ENCODE assay signal across 9 cellular contexts in the genomic region with DNA sequence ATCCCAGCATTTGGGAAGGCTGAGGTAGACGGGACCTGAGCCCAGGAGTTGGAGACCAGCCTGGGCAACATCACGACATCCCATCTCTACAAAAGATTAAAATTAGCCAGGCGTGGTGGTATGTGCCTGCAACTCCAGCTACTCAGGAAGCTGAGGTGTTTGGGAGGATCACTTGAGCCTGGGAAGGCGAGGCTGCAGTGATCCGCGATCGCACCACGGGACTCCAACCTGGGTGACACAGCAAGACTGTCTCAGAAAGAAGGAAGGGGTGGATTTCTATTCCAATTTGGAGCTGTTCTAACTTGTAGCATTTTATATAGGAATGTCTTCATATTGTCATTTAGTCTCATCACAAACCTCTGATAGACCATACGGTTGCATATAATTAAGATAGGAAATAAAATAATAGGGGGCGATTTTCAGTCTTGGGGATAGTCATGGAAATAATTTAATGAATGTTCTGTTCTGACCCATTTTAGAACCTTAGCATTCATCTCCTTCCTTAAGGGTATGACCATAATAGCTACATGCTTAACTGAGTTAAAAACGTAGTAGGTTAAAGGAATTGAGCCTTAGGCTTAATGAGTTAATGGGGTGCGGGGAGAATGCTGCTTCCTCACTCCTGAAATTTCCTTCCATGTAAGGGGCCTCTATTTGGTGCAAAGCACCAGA.
DNase-seq lines count a peak whose midpoint lies in the region; ATAC-seq, FAIRE-seq and TF ChIP-seq lines count a peak whose summit lies in the region.
"Had no signal": no experiment of that assay in that cellular context is flagged by ENCODE, and none has a peak within 500 bp of the region (broad histone marks: within the 10 kb centered on the region; RNA-seq: fewer than 3 reads in every experiment).

No MANE protein-coding gene starts in this region.

- H3K4me1 Mint-ChIP-seq in Caco-2 (ENCODE audit: low read depth, unreplicated experiment) (peaks cover 25% of the 10 kb centered on the region), natural killer cell (peaks cover 5% of the 10 kb centered on the region in 2 donors)

- no peaks in the 10 kb centered on the region for H3K27me3 Mint-ChIP-seq in Caco-2 (ENCODE audit: insufficient read depth, unreplicated experiment)
- H3K27me3 Mint-ChIP-seq in natural killer cell (ENCODE audit: low read depth in 2 of 2): peaks cover 7 to 9% of the 10 kb centered on the region in 2 donors

- intact Hi-C loops in Caco-2 (cut with micrococcal nuclease; ENCODE audit: unreplicated experiment) (loop anchor here (5.0 kb wide), 1 partner anchor 106 kb away; no protein-coding TSS in a partner anchor), prostate gland (cut with DNase I) (no loop called here), natural killer cell (cut with micrococcal nuclease) (no loop called here), pancreas (cut with DNase I) (no loop called here)

- no peak for ATAC-seq in HG03159 (IDR thresholded peaks at IDR 0.05; ENCODE audit: unreplicated experiment)
- no peak for ATAC-seq in natural killer cell
- ATAC-seq in pancreas: no peak

- 0 out of 2 replicates have a peak, but pooled peaks cover 3% of the 10 kb centered on the region for H3K9me3 ChIP-seq in Caco-2
- H3K9me3 ChIP-seq in prostate gland: no peaks in the 10 kb centered on the region
- H3K9me3 ChIP-seq in WERI-Rb-1 (ENCODE audit: severe bottlenecking): no peaks in the 10 kb centered on the region
- H3K9me3 ChIP-seq in pancreas: no peaks in the 10 kb centered on the region

- no peaks in the 10 kb centered on the region for H3K27me3 ChIP-seq in Caco-2 (replicated peaks; ENCODE audit: control insufficient read depth, insufficient read depth, low read length)
- no peaks in the 10 kb centered on the region for H3K27me3 ChIP-seq in prostate gland (replicated peaks; ENCODE audit: insufficient read depth)
- H3K27me3 ChIP-seq in WERI-Rb-1 (ENCODE audit: insufficient read depth, low read depth, severe bottlenecking): no peaks in the 10 kb centered on the region
- H3K27me3 ChIP-seq in pancreas: no peaks in the 10 kb centered on the region

- TF ChIP-seq POLR2A in prostate gland (IDR thresholded peaks at IDR 0.05): no peak

- H3K27ac Mint-ChIP-seq in Caco-2 (ENCODE audit: unreplicated experiment) (peak overlapping the region; percentile 12), natural killer cell (no peak overlapping the region)

- TF ChIP-seq CTCF in Caco-2 (IDR thresholded peaks at IDR 0.05; ENCODE audit: insufficient read depth in 1 of 2, low read depth in 1 of 2, low read length in 1 of 2, severe bottlenecking in 1 of 2, unreplicated experiment in 1 of 2) (no peak), RWPE1 (conservative IDR thresholded peaks at IDR 0.05; ENCODE audit: low read depth) (no peak), epithelial cell of proximal tubule (conservative IDR thresholded peaks at IDR 0.05; ENCODE audit: low read depth, low read length) (no peak), prostate gland (IDR thresholded peaks at IDR 0.05) (no peak), natural killer cell (IDR thresholded peaks at IDR 0.05) (no peak), WERI-Rb-1 (IDR thresholded peaks at IDR 0.05; ENCODE audit: low read depth, low read length) (no peak), pancreas (IDR thresholded peaks at IDR 0.05) (no peak)

- H3K4me3 ChIP-seq in Caco-2 (ENCODE audit: low read depth, low read length) (no peak overlapping the region), epithelial cell of proximal tubule (ENCODE audit: low read depth, low read length) (peak overlapping the region; percentile 47), prostate gland (peak overlapping the region; percentile 24 to 28), WERI-Rb-1 (ENCODE audit: low read depth, low read length) (no peak overlapping the region), pancreas (no peak overlapping the region)

- no peaks in the 10 kb centered on the region for H3K36me3 Mint-ChIP-seq in Caco-2 (ENCODE audit: insufficient read depth, unreplicated experiment)
- H3K36me3 Mint-ChIP-seq in natural killer cell: peaks cover 3% of the 10 kb centered on the region

- BruUV-seq in Caco-2 (replicated peaks; lab: Mats Ljungman, UMichigan): no TSS peak

- no peak overlapping the region for H3K4me3 Mint-ChIP-seq in Caco-2 (ENCODE audit: unreplicated experiment)
- no peak overlapping the region for H3K4me3 Mint-ChIP-seq in natural killer cell

- CTCF ChIA-PET in Caco-2 (lab: Charles Lee): no interaction called here
- CTCF ChIA-PET in RWPE1 (lab: Yijun Ruan, JAX): interaction anchor here (0.5 to 0.6 kb wide), 2 partner anchors 158 to 1215 kb away, joined by 3 to 5 read pairs; no protein-coding TSS in a partner anchor

- peaks cover 4% of the 10 kb centered on the region for H3K9me3 Mint-ChIP-seq in Caco-2 (ENCODE audit: unreplicated experiment)
- H3K9me3 Mint-ChIP-seq in natural killer cell: peaks cover under 1 to 2% of the 10 kb centered on the region in 2 donors

- POLR2A ChIA-PET in Caco-2 (lab: Charles Lee) (no interaction called here), RWPE1 (lab: Yijun Ruan, JAX; ENCODE audit: low non-redundant PET) (no interaction called here)

- peaks cover 27% of the 10 kb centered on the region for H3K4me1 ChIP-seq in Caco-2
- no peaks in the 10 kb centered on the region for H3K4me1 ChIP-seq in prostate gland (replicated peaks)
- no peaks in the 10 kb centered on the region for H3K4me1 ChIP-seq in pancreas

- DNase-seq in Caco-2 (no peak), RWPE1 (ENCODE audit: low spot score) (no peak), epithelial cell of proximal tubule (ENCODE audit: low read depth) (no peak), prostate gland (ENCODE audit: low spot score) (no peak), natural killer cell (no peak), WERI-Rb-1 (no peak), pancreas (no peak)
- DNase-seq: AML-193 had no signal

- WGBS in prostate gland: 75% methylated on average over 12 of the region's 12 CpGs
- 90% methylated on average over 12 of the region's 12 CpGs for whole genome bisulfite sequencing in pancreas, 2 donors

- H3K27ac ChIP-seq in RWPE1: peak overlapping the region; percentile 95
- peak overlapping the region in 1 of 2 donors; percentile 67 for H3K27ac ChIP-seq in prostate gland
- H3K27ac ChIP-seq in WERI-Rb-1: no peak overlapping the region
- H3K27ac ChIP-seq in pancreas: no peak overlapping the region

- FAIRE-seq in pancreas (lab: Jason Lieb, UNC): no peak

- H3K36me3 ChIP-seq in Caco-2 (ENCODE audit: control insufficient read depth, insufficient read depth, low read length) (no peaks in the 10 kb centered on the region), prostate gland (no peaks in the 10 kb centered on the region), WERI-Rb-1 (no peaks in the 10 kb centered on the region), pancreas (no peaks in the 10 kb centered on the region)

Comparison
In these comparisons a context has a peak if more than half of its experiments do, and no peak if none do; other contexts are left out.
1. H3K4me3 ChIP-seq: peak in epithelial cell of proximal tubule (single experiment) and prostate gland (2 of 2); none in Caco-2 (single experiment), WERI-Rb-1 (single experiment) and pancreas (0 of 4).